31 cellular contexts compared by ENCODE assay signal in genomic region chr4:124253080-124253479, GRCh38.
A peak's percentile ranks its signal among the peaks of the same experiment; 100 is the strongest.
DNase-seq lines count a peak whose midpoint lies in the region; ATAC-seq and TF ChIP-seq lines count a peak whose summit lies in the region.
"Had no signal": no experiment of that assay in that cellular context is flagged by ENCODE, and none has a peak within 500 bp of the region (broad histone marks: within the 10 kb centered on the region; RNA-seq: fewer than 3 reads in every experiment).

No MANE protein-coding gene starts in this region.

- H3K27ac ChIP-seq in gastroesophageal sphincter (no peak overlapping the region), lower lobe of right lung (no peak overlapping the region)
- H3K27ac ChIP-seq: 22Rv1, adrenal gland, body of pancreas, C4-2B, esophagus squamous epithelium, hepatocyte, prostate gland, right lobe of liver, thoracic aorta had no signal

- H3K4me1 ChIP-seq in gastroesophageal sphincter (no peaks in the 10 kb centered on the region), lower lobe of right lung (no peaks in the 10 kb centered on the region)
- H3K4me1 ChIP-seq: adrenal gland, body of pancreas, prostate gland, right lobe of liver had no signal

- intact Hi-C loops in lower lobe of right lung (cut with DNase I) = no loop called here

- H3K27me3 ChIP-seq in gastroesophageal sphincter (no peaks in the 10 kb centered on the region), lower lobe of right lung (ENCODE audit: low read depth) (no peaks in the 10 kb centered on the region)
- H3K27me3 ChIP-seq: adrenal gland, body of pancreas, esophagus squamous epithelium, hepatocyte, right lobe of liver had no signal

- TF ChIP-seq CTCF in gastroesophageal sphincter (IDR thresholded peaks at IDR 0.05) (no peak), lower lobe of right lung (IDR thresholded peaks at IDR 0.05) (no peak)

- TF ChIP-seq EP300 in gastroesophageal sphincter (IDR thresholded peaks at IDR 0.05) = no peak

- ATAC-seq in gastroesophageal sphincter = peak; percentile 53
- ATAC-seq in lower lobe of right lung = no peak
- ATAC-seq: body of pancreas; left colon; natural killer cell treated with Interleukin-12 subunit alpha and Interleukin-12 subunit beta and Interleukin-15 and Interleukin-18, amount 100 ng/mL, for 72 hours; right lobe of liver; stimulated activated naive CD8-positive, alpha-beta T cell treated with anti-CD3 and anti-CD28 coated beads, Interleukin-15, amount 100 ng/mL, for 72 hours had no signal

- DNase-seq in DMS53 (lab: John Stamatoyannopoulos, UW) (peak; percentile 32), DMS53 treated with DMSO at 0.1 percent for 48 hours (lab: John Stamatoyannopoulos, UW; ENCODE audit: unreplicated experiment) (no peak), NCI-H2081 treated with DMSO at 0.1 percent for 48 hours (lab: John Stamatoyannopoulos, UW) (peak; percentile 71), NCI-H774 (lab: John Stamatoyannopoulos, UW) (peak; percentile 42), AG20443 (ENCODE audit: low spot score) (no peak), hepatic stellate cell (ENCODE audit: low spot score) (no peak), lower lobe of right lung (no peak)
- DNase-seq: activated CD4-positive, alpha-beta T cell treated with anti-CD3 and anti-CD28 coated beads, Interleukin-2, amount 50 U/mL, for 1 hour; activated CD4-positive, CD25-positive, alpha-beta regulatory T cell; activated naive CD4-positive, alpha-beta T cell treated with anti-CD3 and anti-CD28 coated beads for 36 hours; body of pancreas; esophagus squamous epithelium; GOT3; HFFc6; left colon; mammary epithelial cell; NCI-H226; occipital lobe; OCI-M1; right lobe of liver; SK-N-SH; stimulated activated CD8-positive, alpha-beta memory T cell treated with anti-CD3 and anti-CD28 coated beads, Interleukin-4, amount 100 ng/mL, for 48 hours; stimulated activated naive CD8-positive, alpha-beta T cell treated with anti-CD3 and anti-CD28 coated beads, Interleukin-15, amount 100 ng/mL, for 72 hours had no signal

- H3K9me3 ChIP-seq in gastroesophageal sphincter = no peaks in the 10 kb centered on the region
- H3K9me3 ChIP-seq in lower lobe of right lung = no peaks in the 10 kb centered on the region
- H3K9me3 ChIP-seq: body of pancreas, esophagus squamous epithelium, prostate gland, right lobe of liver, SK-N-SH, thoracic aorta had no signal

- H3K36me3 ChIP-seq in gastroesophageal sphincter (no peaks in the 10 kb centered on the region), lower lobe of right lung (no peaks in the 10 kb centered on the region)
- H3K36me3 ChIP-seq: adrenal gland, esophagus squamous epithelium, prostate gland, right lobe of liver, thoracic aorta had no signal

- H3K4me3 ChIP-seq in gastroesophageal sphincter (no peak overlapping the region), lower lobe of right lung (no peak overlapping the region)
- H3K4me3 ChIP-seq: adrenal gland, body of pancreas, esophagus squamous epithelium, hepatocyte, prostate gland, right lobe of liver, thoracic aorta had no signal

- no peak for TF ChIP-seq POLR2A in gastroesophageal sphincter (IDR thresholded peaks at IDR 0.05)

Comparison
In these comparisons a context has a peak if more than half of its experiments do, and no peak if none do; other contexts are left out.
1. DNase-seq: peak in DMS53 (single experiment), NCI-H2081 treated with DMSO at 0.1 percent for 48 hours (single experiment) and NCI-H774 (single experiment); none in DMS53 treated with DMSO at 0.1 percent for 48 hours (single experiment), AG20443 (single experiment), hepatic stellate cell (single experiment) and lower lobe of right lung (single experiment).